ENCODE assay signal across 9 cellular contexts in genomic region chr6:32886674-32887383, GRCh38. TPM values are rescaled to one million over a fixed set of nuclear protein-coding genes. Genes with fewer than 3 reads are reported as not detected.
DNase-seq lines count a peak whose midpoint lies in the region; ATAC-seq and TF ChIP-seq lines count a peak whose summit lies in the region.
"Had no signal": no experiment of that assay in that cellular context is flagged by ENCODE, and none has a peak within 500 bp of the region (broad histone marks: within the 10 kb centered on the region; RNA-seq: fewer than 3 reads in every experiment).

No MANE protein-coding gene starts in this region.

- H2AFZ ChIP-seq in GM23248: no peak overlapping the region

- H3K27me3 ChIP-seq in GM23248 (replicated peaks; ENCODE audit: insufficient read depth): no peaks in the 10 kb centered on the region
- 0 out of 2 replicates have a peak, but pooled peaks cover 7% of the 10 kb centered on the region for H3K27me3 ChIP-seq in SJCRH30
- H3K27me3 ChIP-seq in CD4-positive, alpha-beta T cell (ENCODE audit: control insufficient read depth, insufficient read depth, low read length): no peaks in the 10 kb centered on the region

- no peak for TF ChIP-seq POLR2A in GM18505 (IDR thresholded peaks at IDR 0.05; ENCODE audit: borderline replicate concordance, extremely low read depth, insufficient read depth, insufficient read length)

- ATAC-seq in CD4-positive, alpha-beta T cell (ENCODE audit: poor library complexity): no peak
- no peak for ATAC-seq in GM18505 (IDR thresholded peaks at IDR 0.05; ENCODE audit: unreplicated experiment)

- no peaks in the 10 kb centered on the region for H3K9me3 ChIP-seq in GM23248 (ENCODE audit: low read depth)
- no peaks in the 10 kb centered on the region for H3K9me3 ChIP-seq in SJCRH30 (replicated peaks)
- no peaks in the 10 kb centered on the region for H3K9me3 ChIP-seq in CD4-positive, alpha-beta T cell (ENCODE audit: control insufficient read depth, low read length)

- in situ Hi-C loops in GM23248 (cut with MboI): no loop called here

- H3K36me3 Mint-ChIP-seq in CD4-positive, alpha-beta T cell (ENCODE audit: low read depth): no peaks in the 10 kb centered on the region

- H3K4me1 ChIP-seq in GM23248 (ENCODE audit: insufficient read depth) (peaks cover 12% of the 10 kb centered on the region), SJCRH30 (no peaks in the 10 kb centered on the region)

- WGBS in GM23248 (ENCODE audit: low coverage in 1 of 2, low lambda C conversion rate in 2 of 2, missing lambda C conversion rate in 2 of 2), 2 experiments: 29 to 31% methylated on average over 3 of the region's 3 CpGs

- H3F3A ChIP-seq in GM23248 (ENCODE audit: insufficient read depth): peaks cover 25% of the 10 kb centered on the region

- intact Hi-C loops in CD4-positive, alpha-beta T cell (cut with DNase I, micrococcal nuclease): loop anchor here in 1 of 2 experiments (1.0 to 5.0 kb wide), 4 partner anchors 46 to 195 kb away; no protein-coding TSS in a partner anchor

- TF ChIP-seq CTCF in CD4-positive, alpha-beta T cell (IDR thresholded peaks at IDR 0.05): no peak

- H3K79me2 ChIP-seq in GM23248 (ENCODE audit: insufficient read depth): no peaks in the 10 kb centered on the region

- no peaks in the 10 kb centered on the region for H3K27me3 Mint-ChIP-seq in CD4-positive, alpha-beta T cell

- H3K9me3 Mint-ChIP-seq in CD4-positive, alpha-beta T cell: no peaks in the 10 kb centered on the region
- H3K9me3 Mint-ChIP-seq: activated CD4-positive, alpha-beta T cell treated with anti-CD3 and anti-CD28 coated beads, Interleukin-2, amount 10 ng/mL, durations not matched to agents 24 days and 14 days had no signal

- POLR2A ChIA-PET in CD4-positive, alpha-beta T cell (lab: Charles Lee): interaction anchor here (1.2 to 2.3 kb wide), 5 partner anchors 67 to 97 kb away, joined by 3 to 15 read pairs (median 6); partner anchors contain the start of gene BRD2

- no peak overlapping the region for H3K4me3 Mint-ChIP-seq in CD4-positive, alpha-beta T cell
- H3K4me3 Mint-ChIP-seq: activated CD4-positive, alpha-beta T cell treated with anti-CD3 and anti-CD28 coated beads, Interleukin-2, amount 10 ng/mL, durations not matched to agents 24 days and 14 days had no signal

- H3K9me2 ChIP-seq in GM23248 (ENCODE audit: insufficient read depth): no peaks in the 10 kb centered on the region

- H3K4me3 ChIP-seq in GM23248: no peak overlapping the region
- H3K4me3 ChIP-seq in SJCRH30: no peak overlapping the region

- no peaks in the 10 kb centered on the region for H3K4me1 Mint-ChIP-seq in CD4-positive, alpha-beta T cell (ENCODE audit: low read depth)

- H3K36me3 ChIP-seq in GM23248 (ENCODE audit: low read depth) (no peaks in the 10 kb centered on the region), SJCRH30 (no peaks in the 10 kb centered on the region)

- H3K27ac Mint-ChIP-seq in CD4-positive, alpha-beta T cell: no peak overlapping the region
- H3K27ac Mint-ChIP-seq: activated CD4-positive, alpha-beta T cell treated with anti-CD3 and anti-CD28 coated beads, Interleukin-2, amount 10 ng/mL, durations not matched to agents 24 days and 14 days had no signal

- peak overlapping the region; percentile 6 for H3K4me2 ChIP-seq in GM23248 (ENCODE audit: unreplicated experiment)

- no peaks in the 10 kb centered on the region for H4K20me1 ChIP-seq in GM23248 (ENCODE audit: insufficient read depth)

- peak; percentile 89 for DNase-seq in GM23248
- peak; percentile 14 to 41 for DNase-seq in SJCRH30
- DNase-seq in foreskin melanocyte: peak; percentile 76
- peak; percentile 80 for DNase-seq in stromal cell of bone marrow (ENCODE audit: low read depth)
- DNase-seq in T-helper 9 cell: no peak
- no peak for DNase-seq in CD4-positive, alpha-beta T cell
- DNase-seq: activated CD4-positive, alpha-beta T cell treated with anti-CD3 and anti-CD28 coated beads, Interleukin-2, amount 10 ng/mL, durations not matched to agents 24 days and 14 days; NCI-H1417 treated with DMSO at 0.1 percent for 48 hours had no signal

- no peak overlapping the region for H3K27ac ChIP-seq in GM23248
- no peak overlapping the region for H3K27ac ChIP-seq in SJCRH30
- no peak overlapping the region for H3K27ac ChIP-seq in CD4-positive, alpha-beta T cell (ENCODE audit: low read depth, low read length)

- no peak overlapping the region for H3K9ac ChIP-seq in GM23248

- CTCF ChIA-PET in CD4-positive, alpha-beta T cell (lab: Charles Lee): interaction anchor here (0.9 to 2.1 kb wide), 6 partner anchors 8 to 98 kb away, joined by 3 to 16 read pairs (median 8); partner anchors contain the start of gene HLA-DMA

RNA-seq across cellular contexts. Expression of gene PSMB9, which starts 32.8 kb away (rescaled TPM):
- total RNA-seq in GM23248 (2014; rRNA removed; shearing (Covaris generic)): 3.4 and 5.1 TPM in 2 replicates
- polyA plus RNA-seq in GM23248 (2016; fragmentation: Nextera tagmentation; extraction: Ambion mirVana): 11.2 and 12.3 TPM in 2 replicates
- 0.18 TPM in 1 of 2 replicates, not detected in the other for total RNA-seq in SJCRH30 (2014; rRNA removed; shearing (Covaris generic))
- total RNA-seq in CD4-positive, alpha-beta T cell: 10 to 100 TPM; 37.2 to 38.4 TPM

RNA-seq across cellular contexts. Expression of gene TAP1, which starts 33.3 kb away (rescaled TPM):
- total RNA-seq in GM23248 (2014; rRNA removed; shearing (Covaris generic)): 27.5 and 30.7 TPM in 2 replicates
- 29.8 and 30.7 TPM in 2 replicates for polyA plus RNA-seq in GM23248 (2016; fragmentation: Nextera tagmentation; extraction: Ambion mirVana)
- total RNA-seq in SJCRH30 (2014; rRNA removed; shearing (Covaris generic)): 0.43 and 0.81 TPM in 2 replicates
- total RNA-seq in CD4-positive, alpha-beta T cell: 10 to 100 TPM; 91.5 to 93.9 TPM

RNA-seq across cellular contexts. Expression of gene PSMB8, which starts 43.0 kb away (rescaled TPM):
- total RNA-seq in GM23248 (2014; rRNA removed; shearing (Covaris generic)): 21.6 and 27.2 TPM in 2 replicates
- polyA plus RNA-seq in GM23248 (2016; fragmentation: Nextera tagmentation; extraction: Ambion mirVana): 33.5 and 36.0 TPM in 2 replicates
- 0.18 and 0.33 TPM in 2 replicates for total RNA-seq in SJCRH30 (2014; rRNA removed; shearing (Covaris generic))
- total RNA-seq in CD4-positive, alpha-beta T cell: 100 to 1,000 TPM; 120 to 121 TPM

RNA-seq across cellular contexts. Expression of gene TAP2, which starts 48.3 kb away (rescaled TPM):
- 2.2 and 5.4 TPM in 2 replicates for total RNA-seq in GM23248 (2014; rRNA removed; shearing (Covaris generic))
- 4.6 and 5.1 TPM in 2 replicates for polyA plus RNA-seq in GM23248 (2016; fragmentation: Nextera tagmentation; extraction: Ambion mirVana)
- 17.1 and 17.4 TPM in 2 replicates for total RNA-seq in SJCRH30 (2014; rRNA removed; shearing (Covaris generic))
- total RNA-seq in CD4-positive, alpha-beta T cell: 100 to 1,000 TPM; 165 to 171 TPM

RNA-seq across cellular contexts. Expression of gene HLA-DMB, which starts 54.0 kb away (rescaled TPM):
- total RNA-seq in GM23248 (2014; rRNA removed; shearing (Covaris generic)): not detected in 2 replicates
- 0.46 TPM in 1 of 2 replicates, not detected in the other for polyA plus RNA-seq in GM23248 (2016; fragmentation: Nextera tagmentation; extraction: Ambion mirVana)
- total RNA-seq in SJCRH30 (2014; rRNA removed; shearing (Covaris generic)): not detected in 2 replicates
- total RNA-seq in CD4-positive, alpha-beta T cell: 1 to 10 TPM; 4.6 to 6.0 TPM

Comparison
In these comparisons a context has a peak if more than half of its experiments do, and no peak if none do; other contexts are left out.
1. DNase-seq: peak in GM23248 (single experiment), SJCRH30 (2 of 2), foreskin melanocyte (single experiment) and stromal cell of bone marrow (single experiment); none in T-helper 9 cell (single experiment) and CD4-positive, alpha-beta T cell (0 of 10).
2. RNA of gene TAP1, which starts 33.3 kb away (total RNA-seq): 91.5 to 93.9 TPM in CD4-positive, alpha-beta T cell and 27.5 to 30.7 TPM in GM23248; 0.43 to 0.81 TPM in SJCRH30; every median in the first group is over 10 times any median in the second.
3. RNA of gene PSMB8, which starts 43.0 kb away (total RNA-seq): 120 to 121 TPM in CD4-positive, alpha-beta T cell and 21.6 to 27.2 TPM in GM23248; 0.18 to 0.33 TPM in SJCRH30; every median in the first group is over 10 times any median in the second.